In genomic region chr4:95643627-95644026, GRCh38 we compare ENCODE assay signal across 29 cellular contexts.
"Had no signal": no experiment of that assay in that cellular context is flagged by ENCODE, and none has a peak within 500 bp of the region (broad histone marks: within the 10 kb centered on the region; RNA-seq: fewer than 3 reads in every experiment).

No MANE protein-coding gene starts in this region.

- H3K4me3 Mint-ChIP-seq: activated CD4-positive, alpha-beta T cell treated with anti-CD3 and anti-CD28 coated beads for 36 hours; activated CD4-positive, alpha-beta T cell treated with anti-CD3 and anti-CD28 coated beads, Interleukin-2, amount 10 ng/mL, durations not matched to agents 7 days and 5 days; activated CD8-positive, alpha-beta T cell treated with anti-CD3 and anti-CD28 coated beads, Interleukin-2, amount 10 ng/mL, durations not matched to agents 7 days and 5 days; activated naive CD4-positive, alpha-beta T cell treated with anti-CD3 and anti-CD28 coated beads, Interleukin-2, amount 50 U/mL, for 24 hours; activated naive CD8-positive, alpha-beta T cell treated with anti-CD3 and anti-CD28 coated beads, Interleukin-2, amount 10 ng/mL, durations not matched to agents 7 days and 5 days; activated T-cell treated with anti-CD3 and anti-CD28 coated beads, Interleukin-2, amount 50 U/mL, for 24 hours; T-helper 1 cell treated with Interleukin-12 subunit alpha and Interleukin-12 subunit beta and Interleukin-4 antibody, amounts not matched to agents 30 μg/mL and 1 μg/mL, for 36 hours; T-helper 2 cell treated with Interferon-gamma antibody and Interleukin-4, amounts not matched to agents 5 μg/mL and 100 μg/mL, for 36 hours; WTC11 had no signal

- H3K27me3 ChIP-seq: body of pancreas, breast epithelium, Peyer's patch, SJSA1 had no signal

- H3K9me3 Mint-ChIP-seq: activated CD4-positive, alpha-beta T cell treated with anti-CD3 and anti-CD28 coated beads, Interleukin-2, amount 10 ng/mL, durations not matched to agents 7 days and 5 days; activated naive CD4-positive, alpha-beta T cell treated with anti-CD3 and anti-CD28 coated beads, Interleukin-2, amount 50 U/mL, for 24 hours; activated naive CD8-positive, alpha-beta T cell treated with anti-CD3 and anti-CD28 coated beads, Interleukin-2, amount 10 ng/mL, durations not matched to agents 7 days and 5 days; activated T-cell treated with anti-CD3 and anti-CD28 coated beads, Interleukin-2, amount 50 U/mL, for 24 hours; activated T-helper 2 cell treated with anti-CD3 and anti-CD28 coated beads, Interferon-gamma antibody, Interleukin-2, Interleukin-4, amounts not matched to agents 10 μg/mL and 5 μg/mL and 100 μg/mL, durations not matched to agents 14 hours and 24 hours and 36 hours; T-helper 1 cell treated with Interleukin-12 subunit alpha and Interleukin-12 subunit beta and Interleukin-4 antibody, amounts not matched to agents 30 μg/mL and 1 μg/mL, for 36 hours; T-helper 2 cell treated with Interferon-gamma antibody and Interleukin-4, amounts not matched to agents 5 μg/mL and 100 μg/mL, for 36 hours; WTC11 had no signal

- H3K4me3 ChIP-seq: body of pancreas, breast epithelium, Peyer's patch, SJSA1 had no signal

- H3K9me3 ChIP-seq: body of pancreas, breast epithelium, Peyer's patch, SJSA1, SK-N-SH had no signal

- H3K27me3 Mint-ChIP-seq: activated CD4-positive, alpha-beta T cell treated with anti-CD3 and anti-CD28 coated beads for 36 hours; activated CD4-positive, alpha-beta T cell treated with anti-CD3 and anti-CD28 coated beads, Interleukin-2, amount 10 ng/mL, durations not matched to agents 7 days and 5 days; activated naive CD8-positive, alpha-beta T cell treated with anti-CD3 and anti-CD28 coated beads, Interleukin-2, amount 10 ng/mL, durations not matched to agents 7 days and 5 days; activated T-cell treated with anti-CD3 and anti-CD28 coated beads, Interleukin-2, amount 50 U/mL, for 24 hours had no signal

- DNase-seq: activated CD4-positive, alpha-beta T cell treated with anti-CD3 and anti-CD28 coated beads for 36 hours; activated CD4-positive, alpha-beta T cell treated with anti-CD3 and anti-CD28 coated beads, Interleukin-2, amount 10 ng/mL, durations not matched to agents 7 days and 5 days; activated CD4-positive, alpha-beta T cell treated with anti-CD3 and anti-CD28 coated beads, Interleukin-2, amount 50 U/mL, for 48 hours; activated CD8-positive, alpha-beta T cell treated with anti-CD3 and anti-CD28 coated beads, Interleukin-2, amount 10 ng/mL, durations not matched to agents 7 days and 5 days; activated gamma-delta T cell; activated naive CD4-positive, alpha-beta T cell treated with Interleukin-2 at 50 U/mL for 16 hours; activated naive CD8-positive, alpha-beta T cell treated with anti-CD3 and anti-CD28 coated beads, Interleukin-2, amount 10 ng/mL, durations not matched to agents 7 days and 5 days; activated T-cell treated with anti-CD3 and anti-CD28 coated beads, Interleukin-2, amount 50 U/mL, for 24 hours; NCI-H1105; NCI-H1417 treated with DMSO at 0.1 percent for 48 hours; NCI-H187 treated with DMSO at 0.1 percent for 48 hours; NCI-H2081; NCI-H345; NCI-H524 treated with DMSO at 0.1 percent for 48 hours; NCI-H748 treated with DMSO at 0.1 percent for 48 hours; PC-3; Peyer's patch; RPMI8226; SHP77 treated with DMSO at 0.1 percent for 48 hours; SK-N-SH had no signal

- H3K4me1 Mint-ChIP-seq: activated CD4-positive, alpha-beta T cell treated with anti-CD3 and anti-CD28 coated beads for 36 hours; activated naive CD4-positive, alpha-beta T cell treated with anti-CD3 and anti-CD28 coated beads, Interleukin-2, amount 50 U/mL, for 24 hours had no signal

- H3K36me3 ChIP-seq: breast epithelium, Peyer's patch, SJSA1 had no signal

- H3K27ac Mint-ChIP-seq: activated CD4-positive, alpha-beta T cell treated with anti-CD3 and anti-CD28 coated beads for 36 hours; activated CD4-positive, alpha-beta T cell treated with anti-CD3 and anti-CD28 coated beads, Interleukin-2, amount 10 ng/mL, durations not matched to agents 7 days and 5 days; activated CD8-positive, alpha-beta T cell treated with anti-CD3 and anti-CD28 coated beads, Interleukin-2, amount 10 ng/mL, durations not matched to agents 7 days and 5 days; activated naive CD4-positive, alpha-beta T cell treated with anti-CD3 and anti-CD28 coated beads, Interleukin-2, amount 50 U/mL, for 24 hours; activated naive CD8-positive, alpha-beta T cell treated with anti-CD3 and anti-CD28 coated beads, Interleukin-2, amount 10 ng/mL, durations not matched to agents 7 days and 5 days; activated T-cell treated with anti-CD3 and anti-CD28 coated beads, Interleukin-2, amount 50 U/mL, for 24 hours; activated T-helper 2 cell treated with anti-CD3 and anti-CD28 coated beads, Interferon-gamma antibody, Interleukin-2, Interleukin-4, amounts not matched to agents 10 μg/mL and 5 μg/mL and 100 μg/mL, durations not matched to agents 14 hours and 24 hours and 36 hours; T-helper 1 cell treated with Interleukin-12 subunit alpha and Interleukin-12 subunit beta and Interleukin-4 antibody, amounts not matched to agents 30 μg/mL and 1 μg/mL, for 36 hours; T-helper 2 cell treated with Interferon-gamma antibody and Interleukin-4, amounts not matched to agents 5 μg/mL and 100 μg/mL, for 36 hours; WTC11 had no signal

- ATAC-seq: activated CD4-positive, alpha-beta T cell treated with anti-CD3 and anti-CD28 coated beads for 36 hours; activated CD4-positive, CD25-positive, alpha-beta regulatory T cell treated with anti-CD3 and anti-CD28 coated beads, Interleukin-2, amount 50 U/mL, for 24 hours; activated CD8-positive, alpha-beta T cell treated with anti-CD3 and anti-CD28 coated beads, Interleukin-2, amount 10 ng/mL, durations not matched to agents 7 days and 5 days; body of pancreas; PC-3; WTC11 had no signal
